1 cellular context compared by ENCODE assay signal in the genomic region with DNA sequence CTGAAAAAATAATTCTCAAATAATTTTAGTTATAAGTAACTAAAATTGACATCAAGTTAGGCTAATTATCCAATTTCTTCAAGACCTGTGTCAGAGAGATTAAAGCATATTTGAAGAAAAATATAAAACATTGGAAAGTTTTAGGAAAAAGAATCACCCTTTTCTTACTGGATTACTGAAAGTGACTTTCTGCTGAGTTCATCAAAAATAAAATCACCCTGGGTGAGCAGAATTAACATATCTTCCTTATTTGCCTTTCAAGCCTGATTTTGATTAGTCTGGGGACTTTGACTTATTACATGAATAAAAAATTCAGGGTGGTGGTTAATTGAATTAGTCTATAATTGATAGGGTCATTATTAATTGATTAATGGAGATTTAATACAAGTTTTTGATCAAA.
TF ChIP-seq lines count a peak whose summit lies in the region.

No MANE protein-coding gene starts in this region.

TF ChIP-seq in GM23338, 12 proteins besides CTCF, POLR2A, EP300 and RAD21 (continued from another document):
- TF ChIP-seq, protein P1, sequence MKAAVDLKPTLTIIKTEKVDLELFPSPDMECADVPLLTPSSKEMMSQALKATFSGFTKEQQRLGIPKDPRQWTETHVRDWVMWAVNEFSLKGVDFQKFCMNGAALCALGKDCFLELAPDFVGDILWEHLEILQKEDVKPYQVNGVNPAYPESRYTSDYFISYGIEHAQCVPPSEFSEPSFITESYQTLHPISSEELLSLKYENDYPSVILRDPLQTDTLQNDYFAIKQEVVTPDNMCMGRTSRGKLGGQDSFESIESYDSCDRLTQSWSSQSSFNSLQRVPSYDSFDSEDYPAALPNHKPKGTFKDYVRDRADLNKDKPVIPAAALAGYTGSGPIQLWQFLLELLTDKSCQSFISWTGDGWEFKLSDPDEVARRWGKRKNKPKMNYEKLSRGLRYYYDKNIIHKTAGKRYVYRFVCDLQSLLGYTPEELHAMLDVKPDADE (IDR thresholded peaks at IDR 0.05): no peak
- TF ChIP-seq CREB1 (CRISPR knock-in tag; IDR thresholded peaks at IDR 0.05; ENCODE audit: low read depth) (no peak), ZNF331 (CRISPR knock-in tag; IDR thresholded peaks at IDR 0.05; ENCODE audit: low read depth) (no peak), NANOG (IDR thresholded peaks at IDR 0.05; ENCODE audit: borderline replicate concordance) (no peak), JUNB (IDR thresholded peaks at IDR 0.05; ENCODE audit: unreplicated experiment) (no peak), ZNF114 (CRISPR knock-in tag; IDR thresholded peaks at IDR 0.05) (no peak)
- TF ChIP-seq, protein P2, sequence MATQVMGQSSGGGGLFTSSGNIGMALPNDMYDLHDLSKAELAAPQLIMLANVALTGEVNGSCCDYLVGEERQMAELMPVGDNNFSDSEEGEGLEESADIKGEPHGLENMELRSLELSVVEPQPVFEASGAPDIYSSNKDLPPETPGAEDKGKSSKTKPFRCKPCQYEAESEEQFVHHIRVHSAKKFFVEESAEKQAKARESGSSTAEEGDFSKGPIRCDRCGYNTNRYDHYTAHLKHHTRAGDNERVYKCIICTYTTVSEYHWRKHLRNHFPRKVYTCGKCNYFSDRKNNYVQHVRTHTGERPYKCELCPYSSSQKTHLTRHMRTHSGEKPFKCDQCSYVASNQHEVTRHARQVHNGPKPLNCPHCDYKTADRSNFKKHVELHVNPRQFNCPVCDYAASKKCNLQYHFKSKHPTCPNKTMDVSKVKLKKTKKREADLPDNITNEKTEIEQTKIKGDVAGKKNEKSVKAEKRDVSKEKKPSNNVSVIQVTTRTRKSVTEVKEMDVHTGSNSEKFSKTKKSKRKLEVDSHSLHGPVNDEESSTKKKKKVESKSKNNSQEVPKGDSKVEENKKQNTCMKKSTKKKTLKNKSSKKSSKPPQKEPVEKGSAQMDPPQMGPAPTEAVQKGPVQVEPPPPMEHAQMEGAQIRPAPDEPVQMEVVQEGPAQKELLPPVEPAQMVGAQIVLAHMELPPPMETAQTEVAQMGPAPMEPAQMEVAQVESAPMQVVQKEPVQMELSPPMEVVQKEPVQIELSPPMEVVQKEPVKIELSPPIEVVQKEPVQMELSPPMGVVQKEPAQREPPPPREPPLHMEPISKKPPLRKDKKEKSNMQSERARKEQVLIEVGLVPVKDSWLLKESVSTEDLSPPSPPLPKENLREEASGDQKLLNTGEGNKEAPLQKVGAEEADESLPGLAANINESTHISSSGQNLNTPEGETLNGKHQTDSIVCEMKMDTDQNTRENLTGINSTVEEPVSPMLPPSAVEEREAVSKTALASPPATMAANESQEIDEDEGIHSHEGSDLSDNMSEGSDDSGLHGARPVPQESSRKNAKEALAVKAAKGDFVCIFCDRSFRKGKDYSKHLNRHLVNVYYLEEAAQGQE (IDR thresholded peaks at IDR 0.05; ENCODE audit: unreplicated experiment): no peak
